Comparison of ENCODE assay signal across 2 cellular contexts in the genomic region with DNA sequence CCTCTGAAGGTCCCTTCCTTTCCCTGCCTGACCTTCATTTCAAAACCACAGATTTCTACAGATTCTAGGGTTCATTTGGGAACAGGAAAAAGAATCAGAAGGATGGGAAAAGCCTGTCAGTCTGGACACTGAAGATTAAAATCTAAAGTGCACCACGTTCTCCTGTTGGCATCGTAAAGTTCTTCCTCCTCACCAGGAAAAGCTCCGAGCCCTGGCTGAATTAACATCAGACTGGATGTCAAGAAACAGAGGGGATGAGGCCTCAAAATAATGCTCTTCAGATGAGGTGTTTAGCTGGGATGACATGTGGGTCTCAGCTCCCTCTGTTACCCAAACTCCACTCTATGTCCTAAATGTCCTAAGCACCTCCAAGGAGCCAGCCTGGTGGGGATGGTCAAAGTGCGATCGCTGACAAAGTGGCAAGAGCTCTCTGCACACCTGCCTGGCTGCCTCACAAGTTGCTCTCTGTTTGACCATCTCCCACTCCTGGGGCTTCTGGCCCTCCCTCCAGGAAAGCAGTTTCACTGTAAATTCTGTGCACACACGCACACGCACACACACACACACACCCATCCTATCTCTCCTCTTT.
TF ChIP-seq lines count a peak whose summit lies in the region.

No MANE protein-coding gene starts in this region.

TF ChIP-seq in HCT116, 20 proteins besides CTCF, POLR2A, EP300 and RAD21 (continued from another document):
- TF ChIP-seq, protein P1, sequence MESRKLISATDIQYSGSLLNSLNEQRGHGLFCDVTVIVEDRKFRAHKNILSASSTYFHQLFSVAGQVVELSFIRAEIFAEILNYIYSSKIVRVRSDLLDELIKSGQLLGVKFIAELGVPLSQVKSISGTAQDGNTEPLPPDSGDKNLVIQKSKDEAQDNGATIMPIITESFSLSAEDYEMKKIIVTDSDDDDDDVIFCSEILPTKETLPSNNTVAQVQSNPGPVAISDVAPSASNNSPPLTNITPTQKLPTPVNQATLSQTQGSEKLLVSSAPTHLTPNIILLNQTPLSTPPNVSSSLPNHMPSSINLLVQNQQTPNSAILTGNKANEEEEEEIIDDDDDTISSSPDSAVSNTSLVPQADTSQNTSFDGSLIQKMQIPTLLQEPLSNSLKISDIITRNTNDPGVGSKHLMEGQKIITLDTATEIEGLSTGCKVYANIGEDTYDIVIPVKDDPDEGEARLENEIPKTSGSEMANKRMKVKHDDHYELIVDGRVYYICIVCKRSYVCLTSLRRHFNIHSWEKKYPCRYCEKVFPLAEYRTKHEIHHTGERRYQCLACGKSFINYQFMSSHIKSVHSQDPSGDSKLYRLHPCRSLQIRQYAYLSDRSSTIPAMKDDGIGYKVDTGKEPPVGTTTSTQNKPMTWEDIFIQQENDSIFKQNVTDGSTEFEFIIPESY (IDR thresholded peaks at IDR 0.05; ENCODE audit: extremely low read depth, insufficient replicate concordance, low read length), result no peak
- no peak for TF ChIP-seq TCF7L2 (IDR thresholded peaks at IDR 0.05; ENCODE audit: borderline replicate concordance, extremely low read depth, insufficient read depth, insufficient read length)

TF ChIP-seq in WTC11, 78 proteins besides CTCF, POLR2A, EP300 and RAD21 (continued from another document):
- TF ChIP-seq, protein P2, sequence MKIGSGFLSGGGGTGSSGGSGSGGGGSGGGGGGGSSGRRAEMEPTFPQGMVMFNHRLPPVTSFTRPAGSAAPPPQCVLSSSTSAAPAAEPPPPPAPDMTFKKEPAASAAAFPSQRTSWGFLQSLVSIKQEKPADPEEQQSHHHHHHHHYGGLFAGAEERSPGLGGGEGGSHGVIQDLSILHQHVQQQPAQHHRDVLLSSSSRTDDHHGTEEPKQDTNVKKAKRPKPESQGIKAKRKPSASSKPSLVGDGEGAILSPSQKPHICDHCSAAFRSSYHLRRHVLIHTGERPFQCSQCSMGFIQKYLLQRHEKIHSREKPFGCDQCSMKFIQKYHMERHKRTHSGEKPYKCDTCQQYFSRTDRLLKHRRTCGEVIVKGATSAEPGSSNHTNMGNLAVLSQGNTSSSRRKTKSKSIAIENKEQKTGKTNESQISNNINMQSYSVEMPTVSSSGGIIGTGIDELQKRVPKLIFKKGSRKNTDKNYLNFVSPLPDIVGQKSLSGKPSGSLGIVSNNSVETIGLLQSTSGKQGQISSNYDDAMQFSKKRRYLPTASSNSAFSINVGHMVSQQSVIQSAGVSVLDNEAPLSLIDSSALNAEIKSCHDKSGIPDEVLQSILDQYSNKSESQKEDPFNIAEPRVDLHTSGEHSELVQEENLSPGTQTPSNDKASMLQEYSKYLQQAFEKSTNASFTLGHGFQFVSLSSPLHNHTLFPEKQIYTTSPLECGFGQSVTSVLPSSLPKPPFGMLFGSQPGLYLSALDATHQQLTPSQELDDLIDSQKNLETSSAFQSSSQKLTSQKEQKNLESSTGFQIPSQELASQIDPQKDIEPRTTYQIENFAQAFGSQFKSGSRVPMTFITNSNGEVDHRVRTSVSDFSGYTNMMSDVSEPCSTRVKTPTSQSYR (CRISPR knock-in tag; IDR thresholded peaks at IDR 0.05), result no peak
- TF ChIP-seq, protein P3, sequence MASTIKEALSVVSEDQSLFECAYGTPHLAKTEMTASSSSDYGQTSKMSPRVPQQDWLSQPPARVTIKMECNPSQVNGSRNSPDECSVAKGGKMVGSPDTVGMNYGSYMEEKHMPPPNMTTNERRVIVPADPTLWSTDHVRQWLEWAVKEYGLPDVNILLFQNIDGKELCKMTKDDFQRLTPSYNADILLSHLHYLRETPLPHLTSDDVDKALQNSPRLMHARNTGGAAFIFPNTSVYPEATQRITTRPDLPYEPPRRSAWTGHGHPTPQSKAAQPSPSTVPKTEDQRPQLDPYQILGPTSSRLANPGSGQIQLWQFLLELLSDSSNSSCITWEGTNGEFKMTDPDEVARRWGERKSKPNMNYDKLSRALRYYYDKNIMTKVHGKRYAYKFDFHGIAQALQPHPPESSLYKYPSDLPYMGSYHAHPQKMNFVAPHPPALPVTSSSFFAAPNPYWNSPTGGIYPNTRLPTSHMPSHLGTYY (CRISPR knock-in tag; IDR thresholded peaks at IDR 0.05), result no peak
- TF ChIP-seq CBFB (CRISPR knock-in tag; IDR thresholded peaks at IDR 0.05; ENCODE audit: low read depth), result no peak
- TF ChIP-seq, protein P4, sequence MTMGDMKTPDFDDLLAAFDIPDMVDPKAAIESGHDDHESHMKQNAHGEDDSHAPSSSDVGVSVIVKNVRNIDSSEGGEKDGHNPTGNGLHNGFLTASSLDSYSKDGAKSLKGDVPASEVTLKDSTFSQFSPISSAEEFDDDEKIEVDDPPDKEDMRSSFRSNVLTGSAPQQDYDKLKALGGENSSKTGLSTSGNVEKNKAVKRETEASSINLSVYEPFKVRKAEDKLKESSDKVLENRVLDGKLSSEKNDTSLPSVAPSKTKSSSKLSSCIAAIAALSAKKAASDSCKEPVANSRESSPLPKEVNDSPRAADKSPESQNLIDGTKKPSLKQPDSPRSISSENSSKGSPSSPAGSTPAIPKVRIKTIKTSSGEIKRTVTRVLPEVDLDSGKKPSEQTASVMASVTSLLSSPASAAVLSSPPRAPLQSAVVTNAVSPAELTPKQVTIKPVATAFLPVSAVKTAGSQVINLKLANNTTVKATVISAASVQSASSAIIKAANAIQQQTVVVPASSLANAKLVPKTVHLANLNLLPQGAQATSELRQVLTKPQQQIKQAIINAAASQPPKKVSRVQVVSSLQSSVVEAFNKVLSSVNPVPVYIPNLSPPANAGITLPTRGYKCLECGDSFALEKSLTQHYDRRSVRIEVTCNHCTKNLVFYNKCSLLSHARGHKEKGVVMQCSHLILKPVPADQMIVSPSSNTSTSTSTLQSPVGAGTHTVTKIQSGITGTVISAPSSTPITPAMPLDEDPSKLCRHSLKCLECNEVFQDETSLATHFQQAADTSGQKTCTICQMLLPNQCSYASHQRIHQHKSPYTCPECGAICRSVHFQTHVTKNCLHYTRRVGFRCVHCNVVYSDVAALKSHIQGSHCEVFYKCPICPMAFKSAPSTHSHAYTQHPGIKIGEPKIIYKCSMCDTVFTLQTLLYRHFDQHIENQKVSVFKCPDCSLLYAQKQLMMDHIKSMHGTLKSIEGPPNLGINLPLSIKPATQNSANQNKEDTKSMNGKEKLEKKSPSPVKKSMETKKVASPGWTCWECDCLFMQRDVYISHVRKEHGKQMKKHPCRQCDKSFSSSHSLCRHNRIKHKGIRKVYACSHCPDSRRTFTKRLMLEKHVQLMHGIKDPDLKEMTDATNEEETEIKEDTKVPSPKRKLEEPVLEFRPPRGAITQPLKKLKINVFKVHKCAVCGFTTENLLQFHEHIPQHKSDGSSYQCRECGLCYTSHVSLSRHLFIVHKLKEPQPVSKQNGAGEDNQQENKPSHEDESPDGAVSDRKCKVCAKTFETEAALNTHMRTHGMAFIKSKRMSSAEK (CRISPR knock-in tag; IDR thresholded peaks at IDR 0.05; ENCODE audit: borderline replicate concordance), result no peak
- no peak for TF ChIP-seq ZNF263 (CRISPR knock-in tag; IDR thresholded peaks at IDR 0.05; ENCODE audit: low read depth)
- TF ChIP-seq, protein P5, sequence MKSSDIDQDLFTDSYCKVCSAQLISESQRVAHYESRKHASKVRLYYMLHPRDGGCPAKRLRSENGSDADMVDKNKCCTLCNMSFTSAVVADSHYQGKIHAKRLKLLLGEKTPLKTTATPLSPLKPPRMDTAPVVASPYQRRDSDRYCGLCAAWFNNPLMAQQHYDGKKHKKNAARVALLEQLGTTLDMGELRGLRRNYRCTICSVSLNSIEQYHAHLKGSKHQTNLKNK (CRISPR knock-in tag; IDR thresholded peaks at IDR 0.05), result no peak
- no peak for TF ChIP-seq NFATC4 (CRISPR knock-in tag; IDR thresholded peaks at IDR 0.05)
- TF ChIP-seq, protein P6, sequence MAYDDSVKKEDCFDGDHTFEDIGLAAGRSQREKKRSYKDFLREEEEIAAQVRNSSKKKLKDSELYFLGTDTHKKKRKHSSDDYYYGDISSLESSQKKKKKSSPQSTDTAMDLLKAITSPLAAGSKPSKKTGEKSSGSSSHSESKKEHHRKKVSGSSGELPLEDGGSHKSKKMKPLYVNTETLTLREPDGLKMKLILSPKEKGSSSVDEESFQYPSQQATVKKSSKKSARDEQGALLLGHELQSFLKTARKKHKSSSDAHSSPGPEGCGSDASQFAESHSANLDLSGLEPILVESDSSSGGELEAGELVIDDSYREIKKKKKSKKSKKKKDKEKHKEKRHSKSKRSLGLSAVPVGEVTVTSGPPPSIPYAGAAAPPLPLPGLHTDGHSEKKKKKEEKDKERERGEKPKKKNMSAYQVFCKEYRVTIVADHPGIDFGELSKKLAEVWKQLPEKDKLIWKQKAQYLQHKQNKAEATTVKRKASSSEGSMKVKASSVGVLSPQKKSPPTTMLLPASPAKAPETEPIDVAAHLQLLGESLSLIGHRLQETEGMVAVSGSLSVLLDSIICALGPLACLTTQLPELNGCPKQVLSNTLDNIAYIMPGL (CRISPR knock-in tag; IDR thresholded peaks at IDR 0.05), result no peak
- no peak for TF ChIP-seq TEAD4 (CRISPR knock-in tag; IDR thresholded peaks at IDR 0.05)
- TF ChIP-seq, protein P7, sequence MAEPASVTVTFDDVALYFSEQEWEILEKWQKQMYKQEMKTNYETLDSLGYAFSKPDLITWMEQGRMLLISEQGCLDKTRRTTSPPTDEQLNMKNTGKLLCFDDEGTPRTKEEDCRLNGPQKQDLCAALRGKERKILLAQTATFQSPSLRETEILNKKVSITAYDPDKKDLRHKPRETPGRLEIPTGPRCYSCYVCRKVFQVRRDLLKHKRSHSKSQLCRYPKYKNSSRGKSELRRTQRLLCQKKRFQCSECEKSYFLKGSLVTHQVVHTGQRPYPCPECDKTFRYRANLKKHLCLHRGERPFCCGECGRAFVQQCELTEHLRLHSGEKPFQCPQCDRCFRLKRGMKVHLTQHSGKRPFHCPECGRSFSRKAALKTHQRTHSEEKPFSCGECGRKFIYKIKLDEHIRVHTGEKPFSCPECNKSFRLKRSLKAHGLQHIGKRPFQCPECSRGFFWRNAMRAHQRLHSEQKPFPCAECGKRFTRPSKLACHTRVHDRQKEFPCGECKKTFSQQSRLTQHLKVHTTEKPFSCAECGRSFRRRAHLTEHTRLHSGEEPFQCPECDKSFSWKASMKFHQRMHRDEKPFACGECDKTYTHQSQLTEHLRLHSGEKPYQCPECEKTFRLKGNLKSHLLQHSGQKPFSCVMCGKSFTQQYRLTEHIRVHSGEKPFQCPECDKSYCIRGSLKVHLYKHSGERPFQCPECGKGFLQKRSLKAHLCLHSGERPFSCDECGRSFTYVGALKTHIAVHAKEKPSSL (CRISPR knock-in tag; conservative IDR thresholded peaks at IDR 0.05), result no peak
- TF ChIP-seq SMAD3 (CRISPR knock-in tag; IDR thresholded peaks at IDR 0.05; ENCODE audit: borderline replicate concordance), result no peak
- TF ChIP-seq ZNF396 (CRISPR knock-in tag; IDR thresholded peaks at IDR 0.05; ENCODE audit: borderline replicate concordance), result no peak
- TF ChIP-seq, protein P8, sequence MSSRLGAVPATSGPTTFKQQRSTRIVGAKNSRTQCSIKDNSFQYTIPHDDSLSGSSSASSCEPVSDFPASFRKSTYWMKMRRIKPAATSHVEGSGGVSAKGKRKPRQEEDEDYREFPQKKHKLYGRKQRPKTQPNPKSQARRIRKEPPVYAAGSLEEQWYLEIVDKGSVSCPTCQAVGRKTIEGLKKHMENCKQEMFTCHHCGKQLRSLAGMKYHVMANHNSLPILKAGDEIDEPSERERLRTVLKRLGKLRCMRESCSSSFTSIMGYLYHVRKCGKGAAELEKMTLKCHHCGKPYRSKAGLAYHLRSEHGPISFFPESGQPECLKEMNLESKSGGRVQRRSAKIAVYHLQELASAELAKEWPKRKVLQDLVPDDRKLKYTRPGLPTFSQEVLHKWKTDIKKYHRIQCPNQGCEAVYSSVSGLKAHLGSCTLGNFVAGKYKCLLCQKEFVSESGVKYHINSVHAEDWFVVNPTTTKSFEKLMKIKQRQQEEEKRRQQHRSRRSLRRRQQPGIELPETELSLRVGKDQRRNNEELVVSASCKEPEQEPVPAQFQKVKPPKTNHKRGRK (CRISPR knock-in tag; IDR thresholded peaks at IDR 0.05; ENCODE audit: borderline replicate concordance), result no peak
TF ChIP-seq in WTC11: peak in this region for 0.
